In the genomic region with DNA sequence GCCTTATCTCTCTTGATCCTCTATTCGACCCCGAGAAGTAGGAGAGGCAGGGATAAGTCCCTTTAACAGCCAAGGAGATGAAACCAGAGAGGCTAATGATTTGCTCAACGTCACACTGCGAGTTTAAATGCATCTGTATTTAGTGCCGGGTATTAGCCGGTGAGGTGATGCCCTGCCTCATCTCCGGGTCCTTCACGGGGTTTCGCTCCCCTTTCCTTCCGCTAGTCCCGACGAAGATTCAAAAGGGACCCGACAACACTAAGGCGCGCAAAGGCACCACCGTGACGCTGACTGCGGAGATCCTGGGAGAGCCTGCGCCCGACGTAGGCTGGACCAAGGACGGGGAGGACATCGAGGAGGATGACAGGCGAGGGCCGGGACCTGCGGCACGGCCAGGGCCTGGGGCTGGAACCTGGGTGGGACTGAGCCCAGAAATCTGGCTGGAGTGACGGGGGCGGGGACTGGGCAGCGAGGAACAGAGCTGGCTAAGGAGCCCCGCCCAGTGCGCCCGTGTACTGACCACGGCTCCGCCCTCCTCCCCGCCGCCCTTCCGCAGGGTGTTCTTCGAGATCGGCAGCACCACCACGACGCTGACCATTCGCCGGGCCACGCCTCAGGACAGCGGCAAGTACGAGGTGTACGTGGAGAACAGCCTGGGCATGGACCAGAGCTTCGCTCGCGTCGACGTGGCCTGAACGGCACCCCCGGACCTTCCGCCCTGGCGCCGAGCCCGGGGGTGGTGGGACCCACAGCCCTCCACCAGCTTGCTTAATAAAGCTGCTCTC, we compare ENCODE assay signal across 8 cellular contexts. TPM values are rescaled to one million over a fixed set of nuclear protein-coding genes. Genes with fewer than 3 reads are reported as not detected.
DNase-seq lines count a peak whose midpoint lies in the region; ATAC-seq and TF ChIP-seq lines count a peak whose summit lies in the region.

No MANE protein-coding gene starts in this region.

- peak overlapping the region; percentile 88 for H3K4me3 ChIP-seq in GM12864 (ENCODE audit: low read depth, low read length)

- DNase-seq in 8988T (peak; percentile 94), GM12864 (ENCODE audit: low read depth) (peak; percentile 15), SK-MEL-5 (ENCODE audit: low read depth, low spot score) (peak; percentile 78), cerebellum (ENCODE audit: low spot score) (peak; percentile 77), kidney glomerular epithelial cell (lab: John Stamatoyannopoulos, UW) (peak; percentile 67)
- DNase-seq in stimulated activated CD8-positive, alpha-beta memory T cell treated with anti-CD3 and anti-CD28 coated beads, Interleukin-4, amount 100 ng/mL, for 48 hours, result peak; percentile 63

- no peak for TF ChIP-seq CTCF in GM12864 (IDR thresholded peaks at IDR 0.05; ENCODE audit: low read depth, low read length, missing control alignments)

- in situ Hi-C loops in SK-MEL-5 (cut with HindIII; ENCODE audit: low pct_unique_long_range_greater_than_20kb, low sequenced_read_pairs), result no loop called here

- ATAC-seq in HG03432 (IDR thresholded peaks at IDR 0.05; ENCODE audit: unreplicated experiment), result peak; percentile 26
- ATAC-seq in GM18868 (IDR thresholded peaks at IDR 0.05; ENCODE audit: unreplicated experiment), result no peak

RNA-seq across cellular contexts. Expression of a gene that starts 1.0 kb away (rescaled TPM):
- 60.6 and 64.8 TPM in 2 replicates for total RNA-seq in SK-MEL-5 (2014; rRNA removed; shearing (Covaris generic))
- 39.8 and 49.3 TPM in 2 replicates for polyA plus RNA-seq in SK-MEL-5 (2015; cell fraction: cytosol; rRNA removed)
- 163 and 220 TPM in 2 replicates for polyA plus RNA-seq in SK-MEL-5 (2015; cell fraction: nucleus; rRNA removed)
- 6.8 TPM for total RNA-seq in cerebellum

RNA-seq across cellular contexts. Expression of a gene that starts 16.6 kb away (rescaled TPM):
- not detected in 2 replicates for total RNA-seq in SK-MEL-5 (2014; rRNA removed; shearing (Covaris generic))
- polyA plus RNA-seq in SK-MEL-5 (2015; cell fraction: cytosol; rRNA removed), result not detected in 2 replicates
- 0.95 and 6.4 TPM in 2 replicates for polyA plus RNA-seq in SK-MEL-5 (2015; cell fraction: nucleus; rRNA removed)
- total RNA-seq in cerebellum, result 1.7 TPM

RNA-seq across cellular contexts. Expression of a gene that starts 45.9 kb away (rescaled TPM):
- total RNA-seq in SK-MEL-5 (2014; rRNA removed; shearing (Covaris generic)), result 93.9 and 111 TPM in 2 replicates
- polyA plus RNA-seq in SK-MEL-5 (2015; cell fraction: cytosol; rRNA removed), result 319 and 330 TPM in 2 replicates
- polyA plus RNA-seq in SK-MEL-5 (2015; cell fraction: nucleus; rRNA removed), result 28.6 and 45.7 TPM in 2 replicates
- 21.4 TPM for total RNA-seq in cerebellum

RNA-seq across cellular contexts. Expression of a gene that starts 46.1 kb away (rescaled TPM):
- 2.1 TPM in 2 replicates for total RNA-seq in SK-MEL-5 (2014; rRNA removed; shearing (Covaris generic))
- polyA plus RNA-seq in SK-MEL-5 (2015; cell fraction: cytosol; rRNA removed), result 3.1 and 4.7 TPM in 2 replicates
- polyA plus RNA-seq in SK-MEL-5 (2015; cell fraction: nucleus; rRNA removed), result 9.8 and 10.0 TPM in 2 replicates
- total RNA-seq in cerebellum, result 13.0 TPM

Comparison
In these comparisons a context has a peak if more than half of its experiments do, and no peak if none do; other contexts are left out.
1. DNase-seq: peak in every context shown above with its lines; median percentile 94 in 8988T; 78 in SK-MEL-5; 77 in cerebellum; 67 in kidney glomerular epithelial cell; 63 in stimulated activated CD8-positive, alpha-beta memory T cell treated with anti-CD3 and anti-CD28 coated beads, Interleukin-4, amount 100 ng/mL, for 48 hours; 15 in GM12864.